In the genomic region with DNA sequence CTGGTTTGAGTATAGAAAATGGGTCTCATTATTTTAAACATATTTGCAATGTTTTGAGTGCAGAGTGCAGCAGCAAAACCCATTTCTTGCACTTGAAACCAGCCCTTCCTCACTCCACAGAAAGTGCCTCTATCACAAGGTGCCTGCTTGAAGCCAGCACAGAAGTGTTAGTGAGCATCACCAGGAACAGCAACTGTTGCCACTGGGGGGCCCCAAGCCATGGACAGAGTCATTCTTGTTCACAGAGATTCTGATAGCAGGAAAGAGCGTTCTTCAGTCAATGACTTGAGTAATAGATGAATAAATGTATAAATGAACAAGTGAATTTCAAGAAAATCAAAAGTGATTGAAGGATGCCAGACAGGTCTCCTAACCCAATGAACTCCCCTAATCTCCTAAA, we compare ENCODE assay signal across 1 cellular context.
TF ChIP-seq lines count a peak whose summit lies in the region.

No MANE protein-coding gene starts in this region.

TF ChIP-seq in GM12878, 131 proteins besides CTCF, POLR2A, EP300 and RAD21:
- TF ChIP-seq PAX8 (IDR thresholded peaks at IDR 0.05) (no peak), DPF2 (IDR thresholded peaks at IDR 0.05) (no peak), RAD51 (IDR thresholded peaks at IDR 0.05) (no peak), NFYA (IDR thresholded peaks at IDR 0.05; ENCODE audit: borderline replicate concordance, low read depth, low read length) (no peak), IKZF1 (conservative IDR thresholded peaks at IDR 0.05) (no peak), TARDBP (IDR thresholded peaks at IDR 0.05; ENCODE audit: borderline replicate concordance) (no peak), CBFB (IDR thresholded peaks at IDR 0.05; ENCODE audit: low read depth) (no peak), NR2C1 (IDR thresholded peaks at IDR 0.05) (no peak), KDM1A (IDR thresholded peaks at IDR 0.05; ENCODE audit: borderline replicate concordance) (no peak)
- TF ChIP-seq, protein P1, sequence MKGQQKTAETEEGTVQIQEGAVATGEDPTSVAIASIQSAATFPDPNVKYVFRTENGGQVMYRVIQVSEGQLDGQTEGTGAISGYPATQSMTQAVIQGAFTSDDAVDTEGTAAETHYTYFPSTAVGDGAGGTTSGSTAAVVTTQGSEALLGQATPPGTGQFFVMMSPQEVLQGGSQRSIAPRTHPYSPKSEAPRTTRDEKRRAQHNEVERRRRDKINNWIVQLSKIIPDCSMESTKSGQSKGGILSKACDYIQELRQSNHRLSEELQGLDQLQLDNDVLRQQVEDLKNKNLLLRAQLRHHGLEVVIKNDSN (IDR thresholded peaks at IDR 0.05; ENCODE audit: borderline replicate concordance, extremely low read length, insufficient read depth, low read depth, low read length) = no peak
- TF ChIP-seq, protein P2, sequence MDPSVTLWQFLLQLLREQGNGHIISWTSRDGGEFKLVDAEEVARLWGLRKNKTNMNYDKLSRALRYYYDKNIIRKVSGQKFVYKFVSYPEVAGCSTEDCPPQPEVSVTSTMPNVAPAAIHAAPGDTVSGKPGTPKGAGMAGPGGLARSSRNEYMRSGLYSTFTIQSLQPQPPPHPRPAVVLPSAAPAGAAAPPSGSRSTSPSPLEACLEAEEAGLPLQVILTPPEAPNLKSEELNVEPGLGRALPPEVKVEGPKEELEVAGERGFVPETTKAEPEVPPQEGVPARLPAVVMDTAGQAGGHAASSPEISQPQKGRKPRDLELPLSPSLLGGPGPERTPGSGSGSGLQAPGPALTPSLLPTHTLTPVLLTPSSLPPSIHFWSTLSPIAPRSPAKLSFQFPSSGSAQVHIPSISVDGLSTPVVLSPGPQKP (IDR thresholded peaks at IDR 0.05; ENCODE audit: low read depth, low read length) = no peak
- TF ChIP-seq, protein P3, sequence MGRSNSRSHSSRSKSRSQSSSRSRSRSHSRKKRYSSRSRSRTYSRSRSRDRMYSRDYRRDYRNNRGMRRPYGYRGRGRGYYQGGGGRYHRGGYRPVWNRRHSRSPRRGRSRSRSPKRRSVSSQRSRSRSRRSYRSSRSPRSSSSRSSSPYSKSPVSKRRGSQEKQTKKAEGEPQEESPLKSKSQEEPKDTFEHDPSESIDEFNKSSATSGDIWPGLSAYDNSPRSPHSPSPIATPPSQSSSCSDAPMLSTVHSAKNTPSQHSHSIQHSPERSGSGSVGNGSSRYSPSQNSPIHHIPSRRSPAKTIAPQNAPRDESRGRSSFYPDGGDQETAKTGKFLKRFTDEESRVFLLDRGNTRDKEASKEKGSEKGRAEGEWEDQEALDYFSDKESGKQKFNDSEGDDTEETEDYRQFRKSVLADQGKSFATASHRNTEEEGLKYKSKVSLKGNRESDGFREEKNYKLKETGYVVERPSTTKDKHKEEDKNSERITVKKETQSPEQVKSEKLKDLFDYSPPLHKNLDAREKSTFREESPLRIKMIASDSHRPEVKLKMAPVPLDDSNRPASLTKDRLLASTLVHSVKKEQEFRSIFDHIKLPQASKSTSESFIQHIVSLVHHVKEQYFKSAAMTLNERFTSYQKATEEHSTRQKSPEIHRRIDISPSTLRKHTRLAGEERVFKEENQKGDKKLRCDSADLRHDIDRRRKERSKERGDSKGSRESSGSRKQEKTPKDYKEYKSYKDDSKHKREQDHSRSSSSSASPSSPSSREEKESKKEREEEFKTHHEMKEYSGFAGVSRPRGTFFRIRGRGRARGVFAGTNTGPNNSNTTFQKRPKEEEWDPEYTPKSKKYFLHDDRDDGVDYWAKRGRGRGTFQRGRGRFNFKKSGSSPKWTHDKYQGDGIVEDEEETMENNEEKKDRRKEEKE (IDR thresholded peaks at IDR 0.05) = no peak
- TF ChIP-seq, protein P4, sequence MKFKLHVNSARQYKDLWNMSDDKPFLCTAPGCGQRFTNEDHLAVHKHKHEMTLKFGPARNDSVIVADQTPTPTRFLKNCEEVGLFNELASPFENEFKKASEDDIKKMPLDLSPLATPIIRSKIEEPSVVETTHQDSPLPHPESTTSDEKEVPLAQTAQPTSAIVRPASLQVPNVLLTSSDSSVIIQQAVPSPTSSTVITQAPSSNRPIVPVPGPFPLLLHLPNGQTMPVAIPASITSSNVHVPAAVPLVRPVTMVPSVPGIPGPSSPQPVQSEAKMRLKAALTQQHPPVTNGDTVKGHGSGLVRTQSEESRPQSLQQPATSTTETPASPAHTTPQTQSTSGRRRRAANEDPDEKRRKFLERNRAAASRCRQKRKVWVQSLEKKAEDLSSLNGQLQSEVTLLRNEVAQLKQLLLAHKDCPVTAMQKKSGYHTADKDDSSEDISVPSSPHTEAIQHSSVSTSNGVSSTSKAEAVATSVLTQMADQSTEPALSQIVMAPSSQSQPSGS (IDR thresholded peaks at IDR 0.05; ENCODE audit: low read length) = no peak
